Comparison of ENCODE assay signal across 29 cellular contexts in the genomic region with DNA sequence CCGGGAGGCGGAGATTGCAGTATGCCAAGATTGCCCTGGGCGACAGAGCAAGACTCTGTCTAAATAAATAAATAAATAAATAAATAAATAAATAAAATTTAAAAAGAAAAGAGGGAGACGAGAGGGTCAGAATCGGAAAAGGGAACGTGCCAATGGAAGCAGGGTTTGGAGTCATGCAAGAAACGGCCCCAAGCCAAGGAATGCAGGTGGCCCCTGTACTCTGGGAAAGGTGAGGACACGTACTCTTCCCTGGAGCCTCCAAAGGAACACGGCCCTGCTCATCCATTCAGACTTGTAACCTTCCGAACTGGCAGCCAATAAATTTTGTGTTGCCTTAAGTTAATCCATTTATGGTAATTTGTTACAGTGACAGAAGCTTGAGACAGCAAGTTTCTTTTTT. TPM values are rescaled to one million over a fixed set of nuclear protein-coding genes. Genes with fewer than 3 reads are reported as not detected.
"Had no signal": no experiment of that assay in that cellular context is flagged by ENCODE, and none has a peak within 500 bp of the region (broad histone marks: within the 10 kb centered on the region; RNA-seq: fewer than 3 reads in every experiment).

No MANE protein-coding gene starts in this region.

- H3K27me3 ChIP-seq: body of pancreas, brain microvascular endothelial cell, breast epithelium had no signal

- H3K4me3 ChIP-seq: body of pancreas, breast epithelium had no signal

- H3K4me1 ChIP-seq: breast epithelium had no signal

- ATAC-seq: activated CD8-positive, alpha-beta T cell treated with anti-CD3 and anti-CD28 coated beads for 36 hours; activated naive CD8-positive, alpha-beta T cell treated with anti-CD3 and anti-CD28 coated beads, Interleukin-2, amount 50 U/mL, for 24 hours; body of pancreas had no signal

- H3K36me3 ChIP-seq: brain microvascular endothelial cell, breast epithelium had no signal

- H3K27ac ChIP-seq: body of pancreas, brain microvascular endothelial cell, VCaP had no signal

- DNase-seq: activated B cell treated with CpG ODN at 0.5 μM for 24 hours; activated CD4-positive, alpha-beta memory T cell treated with anti-CD3 and anti-CD28 coated beads for 36 hours; activated CD4-positive, alpha-beta T cell treated with anti-CD3 and anti-CD28 coated beads for 4 hours; activated CD4-positive, alpha-beta T cell treated with anti-CD3 and anti-CD28 coated beads, Interleukin-2, amount 10 ng/mL, durations not matched to agents 24 days and 14 days; activated CD4-positive, alpha-beta T cell treated with anti-CD3 and anti-CD28 coated beads, Interleukin-2, amount 50 U/mL, for 1 hour; activated CD4-positive, alpha-beta T cell treated with anti-CD3 and anti-CD28 coated beads, Interleukin-2, amount 50 U/mL, for 4 hours; activated CD4-positive, CD25-positive, alpha-beta regulatory T cell treated with anti-CD3 and anti-CD28 coated beads, Interleukin-2, amount 50 U/mL, for 72 hours; activated CD8-positive, alpha-beta memory T cell treated with anti-CD3 and anti-CD28 coated beads, Interleukin-2, amount 50 U/mL, for 4 hours; activated CD8-positive, alpha-beta T cell treated with anti-CD3 and anti-CD28 coated beads for 36 hours; activated effector memory CD4-positive, alpha-beta T cell treated with Interleukin-2 at 50 U/mL for 16 hours; activated gamma-delta T cell; activated naive CD4-positive, alpha-beta T cell treated with anti-CD3 and anti-CD28 coated beads, Interleukin-2, amount 10 ng/mL, durations not matched to agents 7 days and 5 days; activated naive CD4-positive, alpha-beta T cell treated with Interleukin-2 at 50 U/mL for 16 hours; activated naive CD8-positive, alpha-beta T cell treated with anti-CD3 and anti-CD28 coated beads, Interleukin-2, amount 10 ng/mL, durations not matched to agents 7 days and 5 days; activated naive CD8-positive, alpha-beta T cell treated with anti-CD3 and anti-CD28 coated beads, Interleukin-2, amount 50 U/mL, for 24 hours; activated T-cell treated with anti-CD3 and anti-CD28 coated beads for 4 hours; activated T-cell treated with anti-CD3 and anti-CD28 coated beads, Interleukin-2, amount 50 U/mL, for 24 hours; activated T-cell treated with anti-CD3 and anti-CD28 coated beads, Interleukin-2, amount 50 U/mL, for 48 hours; amygdala; body of pancreas; brain microvascular endothelial cell; central memory CD4-positive, alpha-beta T cell; T-helper 1 cell; T-helper 2 cell; T-helper 9 cell had no signal

- H3K9me3 ChIP-seq: body of pancreas, breast epithelium had no signal

RNA-seq across cellular contexts. Expression of gene PNMA8C, which starts 19.9 kb away (rescaled TPM):
- total RNA-seq: activated B cell treated with CpG ODN at 0.5 μM for 24 hours; activated CD4-positive, alpha-beta memory T cell treated with anti-CD3 and anti-CD28 coated beads for 36 hours; activated CD4-positive, alpha-beta T cell treated with anti-CD3 and anti-CD28 coated beads, Interleukin-2, amount 10 ng/mL, durations not matched to agents 24 days and 14 days; activated CD8-positive, alpha-beta memory T cell treated with anti-CD3 and anti-CD28 coated beads for 36 hours; activated CD8-positive, alpha-beta T cell treated with anti-CD3 and anti-CD28 coated beads for 36 hours; activated T-helper 2 cell treated with anti-CD3 and anti-CD28 coated beads, Interferon-gamma antibody, Interleukin-2, Interleukin-4, amounts not matched to agents 10 μg/mL and 5 μg/mL and 100 μg/mL, durations not matched to agents 14 hours and 24 hours and 36 hours; body of pancreas had no signal

RNA-seq across cellular contexts. Expression of gene PNMA8A, which starts 22.8 kb away (rescaled TPM):
- total RNA-seq: activated B cell treated with CpG ODN at 0.5 μM for 24 hours; activated CD4-positive, alpha-beta T cell treated with anti-CD3 and anti-CD28 coated beads, Interleukin-2, amount 10 ng/mL, durations not matched to agents 24 days and 14 days; activated CD8-positive, alpha-beta T cell treated with anti-CD3 and anti-CD28 coated beads for 36 hours; activated T-helper 2 cell treated with anti-CD3 and anti-CD28 coated beads, Interferon-gamma antibody, Interleukin-2, Interleukin-4, amounts not matched to agents 10 μg/mL and 5 μg/mL and 100 μg/mL, durations not matched to agents 14 hours and 24 hours and 36 hours had no signal

RNA-seq across cellular contexts. Expression of gene CCDC8, which starts 35.2 kb away (rescaled TPM):
- total RNA-seq: activated B cell treated with CpG ODN at 0.5 μM for 24 hours; activated CD4-positive, alpha-beta memory T cell treated with anti-CD3 and anti-CD28 coated beads for 36 hours; activated CD4-positive, alpha-beta T cell treated with anti-CD3 and anti-CD28 coated beads, Interleukin-2, amount 10 ng/mL, durations not matched to agents 24 days and 14 days; activated CD8-positive, alpha-beta memory T cell treated with anti-CD3 and anti-CD28 coated beads for 36 hours; activated CD8-positive, alpha-beta T cell treated with anti-CD3 and anti-CD28 coated beads for 36 hours; activated naive CD8-positive, alpha-beta T cell treated with anti-CD3 and anti-CD28 coated beads, Interleukin-2, amount 10 ng/mL, durations not matched to agents 7 days and 5 days; activated T-helper 2 cell treated with anti-CD3 and anti-CD28 coated beads, Interferon-gamma antibody, Interleukin-2, Interleukin-4, amounts not matched to agents 10 μg/mL and 5 μg/mL and 100 μg/mL, durations not matched to agents 14 hours and 24 hours and 36 hours had no signal

RNA-seq across cellular contexts. Expression of gene PNMA8B, which starts 47.1 kb away (rescaled TPM):
- total RNA-seq: activated CD4-positive, alpha-beta T cell treated with anti-CD3 and anti-CD28 coated beads, Interleukin-2, amount 10 ng/mL, durations not matched to agents 24 days and 14 days; activated CD8-positive, alpha-beta T cell treated with anti-CD3 and anti-CD28 coated beads for 36 hours; activated T-helper 2 cell treated with anti-CD3 and anti-CD28 coated beads, Interferon-gamma antibody, Interleukin-2, Interleukin-4, amounts not matched to agents 10 μg/mL and 5 μg/mL and 100 μg/mL, durations not matched to agents 14 hours and 24 hours and 36 hours had no signal
